In genomic region chr17:2090210-2090641, GRCh38 we compare ENCODE assay signal across 9 cellular contexts. TPM values are rescaled to one million over a fixed set of nuclear protein-coding genes. Genes with fewer than 3 reads are reported as not detected.
DNase-seq lines count a peak whose midpoint lies in the region; ATAC-seq, FAIRE-seq and TF ChIP-seq lines count a peak whose summit lies in the region.
"Had no signal": no experiment of that assay in that cellular context is flagged by ENCODE, and none has a peak within 500 bp of the region (broad histone marks: within the 10 kb centered on the region; RNA-seq: fewer than 3 reads in every experiment).

No MANE protein-coding gene starts in this region.

- H3K4me3 ChIP-seq in right lobe of liver (no peak overlapping the region), HepG2 (replicated peaks in 1 of 3; ENCODE audit: insufficient read depth in 1 of 3, low read depth in 2 of 3, low read length in 3 of 3) (no peak overlapping the region), mononuclear cell (ENCODE audit: low read length) (peak overlapping the region; percentile 35), upper lobe of left lung (peak overlapping the region in 1 of 4 donors; percentile 41)

- H3K36me3 ChIP-seq in right lobe of liver: no peaks in the 10 kb centered on the region
- H3K36me3 ChIP-seq in HepG2 (replicated peaks in 1 of 2; ENCODE audit: control insufficient read depth in 1 of 2, insufficient read depth in 2 of 2, low read length in 2 of 2): peaks cover 0 to 15% of the 10 kb centered on the region in 2 experiments; a peak in 3 of 5 replicates
- H3K36me3 ChIP-seq in upper lobe of left lung: no peaks in the 10 kb centered on the region

- no TSS peak for BruUV-seq in HepG2 (replicated peaks; lab: Mats Ljungman, UMichigan)

- H3K27ac ChIP-seq in right lobe of liver (peak overlapping the region; percentile 62 to 82 (median 68)), HepG2 (ENCODE audit: extremely low read length, insufficient read depth, low read length) (no peak overlapping the region), upper lobe of left lung (peak overlapping the region in 3 of 4 donors; percentile 83 to 86 (median 83))
- H3K27ac ChIP-seq: HL-60 had no signal

- H3K9ac ChIP-seq in HepG2 (ENCODE audit: insufficient read depth, low read depth, low read length): no peak overlapping the region

- no peaks in the 10 kb centered on the region for H3K27me3 ChIP-seq in right lobe of liver
- H3K27me3 ChIP-seq in HepG2 (ENCODE audit: control insufficient read depth in 1 of 2, insufficient read depth in 2 of 2, low read length in 2 of 2): no peaks in the 10 kb centered on the region
- H3K27me3 ChIP-seq in mononuclear cell (ENCODE audit: insufficient read depth, low read length): no peaks in the 10 kb centered on the region
- no peaks in the 10 kb centered on the region for H3K27me3 ChIP-seq in upper lobe of left lung

- H3K4me1 ChIP-seq in right lobe of liver (peaks cover 0 to 27% (median 5%) of the 10 kb centered on the region in 4 donors), HepG2 (ENCODE audit: insufficient read depth, low read length) (peaks cover 37% of the 10 kb centered on the region), mononuclear cell (ENCODE audit: insufficient read depth, low read length) (peaks cover 58% of the 10 kb centered on the region), upper lobe of left lung (peaks cover 51 to 86% (median 79%) of the 10 kb centered on the region in 4 donors)

- no peak overlapping the region for H2AFZ ChIP-seq in HepG2 (ENCODE audit: low read length)

- TF ChIP-seq EP300 in HepG2 (IDR thresholded peaks at IDR 0.05; ENCODE audit: low read depth in 2 of 2, low read length in 2 of 2): no peak
- no peak for TF ChIP-seq EP300 in HepG2 (CRISPR knock-in tag; IDR thresholded peaks at IDR 0.05; ENCODE audit: borderline replicate concordance)
- no peak for TF ChIP-seq EP300 in upper lobe of left lung (IDR thresholded peaks at IDR 0.05)

- POLR2A ChIA-PET in HepG2 (lab: Yijun Ruan, JAX): no interaction called here

- ATAC-seq in right lobe of liver (no peak), HepG2 (no peak), upper lobe of left lung (ENCODE audit: low FRiP score in 2 of 2) (no peak), HG03139 (IDR thresholded peaks at IDR 0.05; ENCODE audit: unreplicated experiment) (no peak)

- intact Hi-C loops in right lobe of liver (cut with DNase I): no loop called here
- intact Hi-C loops in HepG2 (cut with micrococcal nuclease; ENCODE audit: unreplicated experiment): no loop called here

- no peaks in the 10 kb centered on the region for H3K79me2 ChIP-seq in HepG2 (ENCODE audit: insufficient read depth, low read length)

- 69% methylated on average over 6 of the region's 9 CpGs for whole genome bisulfite sequencing in right lobe of liver (ENCODE audit: insufficient coverage, low coverage, low lambda C conversion rate, missing lambda C conversion rate)
- WGBS in HepG2 (ENCODE audit: low lambda C conversion rate): 92% methylated on average over 9 of the region's 9 CpGs
- WGBS in upper lobe of left lung, 2 donors: 54 to 68% methylated on average over 9 of the region's 9 CpGs

- CTCF ChIA-PET in HepG2 (lab: Yijun Ruan, JAX; ENCODE audit: low intra/inter-chr PET ratio, low total read pairs): no interaction called here

- FAIRE-seq in HepG2 (lab: Jason Lieb, UNC): no peak

- in situ Hi-C loops in HepG2 (cut with HindIII; ENCODE audit: extremely low pct_ligation_motif_present, low pct_unique_long_range_greater_than_20kb): no loop called here

- H4K20me1 ChIP-seq in HepG2 (ENCODE audit: insufficient read depth, low read length): no peaks in the 10 kb centered on the region

- no peak for TF ChIP-seq RAD21 in HepG2 (CRISPR knock-in tag; IDR thresholded peaks at IDR 0.05)

- H3K9me3 ChIP-seq in right lobe of liver: no peaks in the 10 kb centered on the region
- H3K9me3 ChIP-seq in HepG2 (ENCODE audit: low read length): no peaks in the 10 kb centered on the region
- H3K9me3 ChIP-seq in mononuclear cell (ENCODE audit: low read depth, low read length): no peaks in the 10 kb centered on the region
- H3K9me3 ChIP-seq in upper lobe of left lung: no peaks in the 10 kb centered on the region

- no peak for TF ChIP-seq CTCF in right lobe of liver (IDR thresholded peaks at IDR 0.05)
- no peak for TF ChIP-seq CTCF in HepG2 (CRISPR knock-in tag; IDR thresholded peaks at IDR 0.05)
- no peak for TF ChIP-seq CTCF in upper lobe of left lung (IDR thresholded peaks at IDR 0.05)

- no peak for TF ChIP-seq POLR2A in right lobe of liver (IDR thresholded peaks at IDR 0.05)
- TF ChIP-seq POLR2A in HepG2 (IDR thresholded peaks at IDR 0.05; ENCODE audit: insufficient read depth in 1 of 2, low read depth in 2 of 2, low read length in 2 of 2): no peak
- no peak for TF ChIP-seq POLR2A in upper lobe of left lung (IDR thresholded peaks at IDR 0.05)

- no peak for DNase-seq in right lobe of liver
- DNase-seq in HepG2 (ENCODE audit: low spot score): no peak
- peak; percentile 40 for DNase-seq in activated naive CD4-positive, alpha-beta T cell treated with anti-CD3 and anti-CD28 coated beads, Interleukin-2, amount 50 U/mL, for 16 hours
- no peak for DNase-seq in upper lobe of left lung
- no peak for DNase-seq in NCI-H187 (lab: John Stamatoyannopoulos, UW)
- no peak for DNase-seq in NCI-H510A (lab: John Stamatoyannopoulos, UW)

- H3K4me2 ChIP-seq in HepG2 (ENCODE audit: low read depth, low read length): no peak overlapping the region

RNA-seq across cellular contexts. Expression of gene HIC1, which starts 35.3 kb away (rescaled TPM):
- total RNA-seq in right lobe of liver: 10 to 100 TPM in 2 of 6 experiments, 1 to 10 TPM in 4; 4.7 to 14.8 (median 6.1) TPM
- total RNA-seq in HepG2 (2016; rRNA removed; fragmentation: Illumina TruSeq; extraction: Trizol): 0.31 TPM in 1 of 2 replicates, not detected in the other
- total RNA-seq in HepG2 (2016; cell fraction: cytosol; rRNA removed; fragmentation: Illumina TruSeq; extraction: Trizol; ENCODE audit: low read depth): not detected in 2 replicates
- total RNA-seq in HepG2 (2016; cell fraction: insoluble cytoplasmic fraction; rRNA removed; fragmentation: Illumina TruSeq; extraction: Trizol): 0.12 and 0.26 TPM in 2 replicates
- 0.06 and 0.07 TPM in 2 replicates for total RNA-seq in HepG2 (2016; cell fraction: membrane; rRNA removed; fragmentation: Illumina TruSeq; extraction: Trizol)
- not detected in 2 replicates for total RNA-seq in HepG2 (2016; cell fraction: nucleus; rRNA removed; fragmentation: Illumina TruSeq; extraction: Trizol)
- polyA plus RNA-seq in HepG2 (2011; rRNA removed): 0.04 and 0.10 TPM in 2 replicates
- polyA plus RNA-seq in HepG2 (2011; cell fraction: cytosol; rRNA removed): 0.09 and 0.12 TPM in 2 replicates
- polyA plus RNA-seq in HepG2 (2011; cell fraction: nucleus; rRNA removed): 1.1 and 1.2 TPM in 2 replicates
- polyA plus RNA-seq in HepG2 (2012): 0.23 and 0.39 TPM in 2 replicates
- polyA plus RNA-seq in HepG2 (2016; cell fraction: cytosol; fragmentation: Illumina TruSeq; extraction: Trizol; ENCODE audit: low read depth): not detected in 2 replicates
- 0.08 TPM in 1 of 2 replicates, not detected in the other for polyA plus RNA-seq in HepG2 (2016; cell fraction: insoluble cytoplasmic fraction; fragmentation: Illumina TruSeq; extraction: Trizol; ENCODE audit: low read depth)
- polyA plus RNA-seq in HepG2 (2016; cell fraction: membrane; fragmentation: Illumina TruSeq; extraction: Trizol; ENCODE audit: low read depth): 0.06 and 0.09 TPM in 2 replicates
- polyA plus RNA-seq in HepG2 (2016; cell fraction: nucleus; fragmentation: Illumina TruSeq; extraction: Trizol; ENCODE audit: insufficient read depth, low read depth): 0.84 TPM in 1 of 2 replicates, not detected in the other
- polyA minus RNA-seq in HepG2 (2011; rRNA and poly(A)+ RNA removed; ENCODE audit: low replicate concordance): 0.12 and 0.56 TPM in 2 replicates
- polyA minus RNA-seq in HepG2 (2011; cell fraction: cytosol; rRNA and poly(A)+ RNA removed): not detected in 2 replicates
- polyA minus RNA-seq in HepG2 (2011; cell fraction: nucleus; rRNA and poly(A)+ RNA removed): 0.12 and 0.13 TPM in 2 replicates
- 16.4 TPM for total RNA-seq in mononuclear cell
- 10 to 100 TPM in 5 of 6 donors, 1 to 10 TPM in 1; 8.0 to 25.5 (median 19.1) TPM for total RNA-seq in upper lobe of left lung

RNA-seq across cellular contexts. Expression of gene OVCA2, which starts 48.4 kb away (rescaled TPM):
- total RNA-seq in right lobe of liver: 10 to 100 TPM; 10.3 to 36.2 (median 14.8) TPM
- total RNA-seq in HepG2 (2016; rRNA removed; fragmentation: Illumina TruSeq; extraction: Trizol): 28.2 and 28.5 TPM in 2 replicates
- 14.6 and 20.0 TPM in 2 replicates for total RNA-seq in HepG2 (2016; cell fraction: cytosol; rRNA removed; fragmentation: Illumina TruSeq; extraction: Trizol; ENCODE audit: low read depth)
- total RNA-seq in HepG2 (2016; cell fraction: insoluble cytoplasmic fraction; rRNA removed; fragmentation: Illumina TruSeq; extraction: Trizol): 30.5 and 31.5 TPM in 2 replicates
- total RNA-seq in HepG2 (2016; cell fraction: membrane; rRNA removed; fragmentation: Illumina TruSeq; extraction: Trizol): 29.3 and 32.1 TPM in 2 replicates
- total RNA-seq in HepG2 (2016; cell fraction: nucleus; rRNA removed; fragmentation: Illumina TruSeq; extraction: Trizol): 13.5 and 15.0 TPM in 2 replicates
- polyA plus RNA-seq in HepG2 (2011; rRNA removed): 23.7 and 30.7 TPM in 2 replicates
- polyA plus RNA-seq in HepG2 (2011; cell fraction: cytosol; rRNA removed): 28.7 and 32.0 TPM in 2 replicates
- polyA plus RNA-seq in HepG2 (2011; cell fraction: nucleus; rRNA removed): 12.2 and 17.3 TPM in 2 replicates
- 7.1 and 10.8 TPM in 2 replicates for polyA plus RNA-seq in HepG2 (2012)
- polyA plus RNA-seq in HepG2 (2016; cell fraction: cytosol; fragmentation: Illumina TruSeq; extraction: Trizol; ENCODE audit: low read depth): 21.4 and 25.7 TPM in 2 replicates
- polyA plus RNA-seq in HepG2 (2016; cell fraction: insoluble cytoplasmic fraction; fragmentation: Illumina TruSeq; extraction: Trizol; ENCODE audit: low read depth): 30.2 and 32.2 TPM in 2 replicates
- polyA plus RNA-seq in HepG2 (2016; cell fraction: membrane; fragmentation: Illumina TruSeq; extraction: Trizol; ENCODE audit: low read depth): 25.8 and 29.0 TPM in 2 replicates
- 19.9 and 28.4 TPM in 2 replicates for polyA plus RNA-seq in HepG2 (2016; cell fraction: nucleus; fragmentation: Illumina TruSeq; extraction: Trizol; ENCODE audit: insufficient read depth, low read depth)
- polyA minus RNA-seq in HepG2 (2011; rRNA and poly(A)+ RNA removed; ENCODE audit: low replicate concordance): 18.1 and 38.8 TPM in 2 replicates
- polyA minus RNA-seq in HepG2 (2011; cell fraction: cytosol; rRNA and poly(A)+ RNA removed): 2.6 and 5.9 TPM in 2 replicates
- 1.7 TPM in 1 of 2 replicates, not detected in the other for polyA minus RNA-seq in HepG2 (2011; cell fraction: nucleus; rRNA and poly(A)+ RNA removed)
- total RNA-seq in mononuclear cell: 28.1 TPM
- total RNA-seq in upper lobe of left lung: 10 to 100 TPM; 20.1 to 56.1 (median 33.5) TPM
